ENCODE assay signal across 8 cellular contexts in the genomic region with DNA sequence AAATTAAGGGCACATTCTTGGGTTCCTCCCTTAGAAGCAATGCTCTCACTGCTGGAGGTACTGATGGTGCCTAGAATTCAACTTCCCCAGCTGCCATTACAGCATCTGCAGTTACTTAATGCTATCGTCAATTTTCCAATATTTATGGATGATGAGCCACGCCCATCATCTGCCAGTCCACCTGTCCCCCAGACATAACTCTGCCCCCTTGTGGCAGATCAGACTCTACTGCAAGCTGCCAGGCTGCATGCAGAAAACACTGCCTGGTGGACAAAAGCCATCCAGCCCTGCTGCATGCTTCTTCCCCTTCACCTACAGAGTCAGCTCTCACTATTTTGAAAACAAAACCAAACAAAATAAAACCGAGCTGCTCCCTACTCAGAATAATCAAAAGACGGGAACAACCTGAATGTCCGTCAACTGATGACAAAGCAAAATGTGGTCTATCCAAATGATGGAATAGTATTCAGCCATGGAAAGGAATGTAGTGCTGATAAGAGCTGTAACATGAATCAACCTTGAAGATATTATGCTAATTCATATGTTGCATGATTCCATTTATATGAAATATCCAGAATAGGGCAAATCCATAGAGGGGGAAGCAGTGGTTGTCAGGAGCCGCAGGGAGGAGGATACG.
DNase-seq lines count a peak whose midpoint lies in the region; ATAC-seq lines count a peak whose summit lies in the region.

No MANE protein-coding gene starts in this region.

- H3K36me3 Mint-ChIP-seq in T-helper 2 cell treated with Interferon-gamma antibody and Interleukin-4, amounts not matched to agents 5 μg/mL and 100 μg/mL, for 36 hours (ENCODE audit: low read depth) = peaks cover 6% of the 10 kb centered on the region

- H3K4me1 Mint-ChIP-seq in T-helper 2 cell treated with Interferon-gamma antibody and Interleukin-4, amounts not matched to agents 5 μg/mL and 100 μg/mL, for 36 hours (ENCODE audit: low read depth) = peaks cover 8% of the 10 kb centered on the region

- peak; percentile 33 to 49 for DNase-seq in AML-193 (lab: John Stamatoyannopoulos, UW)
- DNase-seq in NCI-H146 (lab: John Stamatoyannopoulos, UW) = peak; percentile 83
- DNase-seq in activated CD4-positive, alpha-beta T cell treated with anti-CD3 and anti-CD28 coated beads for 48 hours = peak; percentile 66
- DNase-seq in left ventricle myocardium superior = no peak
- DNase-seq in stimulated activated CD8-positive, alpha-beta memory T cell treated with anti-CD3 and anti-CD28 coated beads, Interleukin-7, amount 100 ng/mL, for 48 hours (ENCODE audit: extremely low read depth in 1 of 2, low read depth in 1 of 2) = peak; percentile 7 to 25
- DNase-seq in T-helper 2 cell treated with Interferon-gamma antibody and Interleukin-4, amounts not matched to agents 5 μg/mL and 100 μg/mL, for 36 hours (ENCODE audit: low spot score) = no peak

- H3K9me3 Mint-ChIP-seq in T-helper 2 cell treated with Interferon-gamma antibody and Interleukin-4, amounts not matched to agents 5 μg/mL and 100 μg/mL, for 36 hours = no peaks in the 10 kb centered on the region

- no peak overlapping the region for H3K27ac Mint-ChIP-seq in T-helper 2 cell treated with Interferon-gamma antibody and Interleukin-4, amounts not matched to agents 5 μg/mL and 100 μg/mL, for 36 hours

- no peaks in the 10 kb centered on the region for H3K27me3 Mint-ChIP-seq in T-helper 2 cell treated with Interferon-gamma antibody and Interleukin-4, amounts not matched to agents 5 μg/mL and 100 μg/mL, for 36 hours (ENCODE audit: low read depth)

- intact Hi-C loops in left ventricle myocardium superior (cut with micrococcal nuclease) = loop anchor here (5.0 kb wide), 1 partner anchor 58 kb away; no protein-coding TSS in a partner anchor

- ATAC-seq in GM18499 (IDR thresholded peaks at IDR 0.05; ENCODE audit: insufficient read depth, unreplicated experiment) (peak; percentile 43), HG02763 (IDR thresholded peaks at IDR 0.05; ENCODE audit: unreplicated experiment) (peak; percentile 62), left ventricle myocardium superior (peak; percentile 35)

- H3K4me3 Mint-ChIP-seq in T-helper 2 cell treated with Interferon-gamma antibody and Interleukin-4, amounts not matched to agents 5 μg/mL and 100 μg/mL, for 36 hours = no peak overlapping the region

Comparison
In these comparisons a context has a peak if more than half of its experiments do, and no peak if none do; other contexts are left out.
1. DNase-seq: peak in AML-193 (2 of 2), NCI-H146 (single experiment), activated CD4-positive, alpha-beta T cell treated with anti-CD3 and anti-CD28 coated beads for 48 hours (single experiment) and stimulated activated CD8-positive, alpha-beta memory T cell treated with anti-CD3 and anti-CD28 coated beads, Interleukin-7, amount 100 ng/mL, for 48 hours (2 of 2); none in left ventricle myocardium superior (single experiment) and T-helper 2 cell treated with Interferon-gamma antibody and Interleukin-4, amounts not matched to agents 5 μg/mL and 100 μg/mL, for 36 hours (single experiment).
2. Peak in every context shown above with its lines, with median percentiles within 50 percentile points of each other: ATAC-seq.